In the genomic region with DNA sequence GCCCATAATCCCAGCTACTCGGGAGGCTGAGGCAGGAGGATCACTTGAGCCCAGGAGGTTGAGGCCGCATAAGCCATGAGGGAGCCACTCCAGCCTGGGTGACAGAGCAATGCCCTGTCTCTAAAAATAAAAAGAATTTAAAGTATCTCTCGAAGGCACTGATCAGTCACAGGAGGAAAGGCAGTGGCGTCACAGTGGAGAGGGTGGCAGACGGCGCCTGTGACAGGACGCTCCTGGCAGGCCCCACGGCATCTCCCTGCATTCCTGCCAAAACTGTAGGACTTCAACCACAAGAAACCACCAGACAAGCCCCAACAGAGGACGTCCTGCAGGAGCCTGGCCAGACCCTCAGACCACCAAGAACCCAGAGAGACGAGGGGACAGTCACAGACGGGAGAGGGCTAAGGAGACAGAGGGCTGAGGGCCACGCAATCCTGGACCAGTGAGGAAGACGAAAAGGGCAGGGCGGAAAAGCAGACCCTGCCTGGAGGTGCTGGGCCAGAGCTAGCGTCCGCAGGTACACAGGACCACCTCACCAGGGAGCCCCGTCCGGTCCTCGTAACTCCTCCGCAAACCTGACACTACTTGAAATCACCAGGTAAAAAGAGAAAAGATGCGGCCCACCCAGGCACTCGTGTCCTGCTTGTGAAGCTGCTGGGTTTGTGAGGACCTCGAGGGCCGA, we compare ENCODE assay signal across 20 cellular contexts. TPM values are rescaled to one million over a fixed set of nuclear protein-coding genes. Genes with fewer than 3 reads are reported as not detected.
DNase-seq lines count a peak whose midpoint lies in the region; ATAC-seq and TF ChIP-seq lines count a peak whose summit lies in the region.
"Had no signal": no experiment of that assay in that cellular context is flagged by ENCODE, and none has a peak within 500 bp of the region (broad histone marks: within the 10 kb centered on the region; RNA-seq: fewer than 3 reads in every experiment).

No MANE protein-coding gene starts in this region.

- H3K27me3 ChIP-seq in layer of hippocampus (ENCODE audit: control insufficient read depth, insufficient read depth, low read length), result no peaks in the 10 kb centered on the region
- H3K27me3 ChIP-seq: brain microvascular endothelial cell, esophagus squamous epithelium had no signal

- no peaks in the 10 kb centered on the region for H3K9me3 Mint-ChIP-seq in type B pancreatic cell
- H3K9me3 Mint-ChIP-seq: activated CD4-positive, alpha-beta memory T cell treated with anti-CD3 and anti-CD28 coated beads for 36 hours had no signal

- TF ChIP-seq CTCF in type B pancreatic cell (conservative IDR thresholded peaks at IDR 0.05), result no peak

- ATAC-seq in Right ventricle myocardium inferior (peak; percentile 24), GM18502 (IDR thresholded peaks at IDR 0.05; ENCODE audit: poor library complexity, unreplicated experiment) (no peak)

- DNase-seq in Right ventricle myocardium inferior (ENCODE audit: missing footprints), result no peak
- DNase-seq in cardiac septum (ENCODE audit: low spot score), result no peak
- DNase-seq in caudate nucleus (lab: John Stamatoyannopoulos, UW), result no peak
- no peak for DNase-seq in type B pancreatic cell (ENCODE audit: extremely low spot score, unreplicated experiment)
- DNase-seq in NCI-H446 (lab: John Stamatoyannopoulos, UW), result no peak
- DNase-seq in activated effector memory CD4-positive, alpha-beta T cell treated with Interleukin-2 at 50 U/mL for 16 hours, result no peak
- DNase-seq: activated CD4-positive, alpha-beta memory T cell treated with anti-CD3 and anti-CD28 coated beads for 36 hours; activated T-cell treated with anti-CD3 and anti-CD28 coated beads, Interleukin-2, amount 50 U/mL, for 48 hours; brain microvascular endothelial cell; C1 segment of cervical spinal cord; esophagus squamous epithelium; NCI-H1417; NCI-H526 treated with DMSO at 0.1 percent for 48 hours; OCI-M1; SIG-M5; T-helper 2 cell; WERI-Rb-1 had no signal

- H3K27me3 Mint-ChIP-seq in type B pancreatic cell, result no peaks in the 10 kb centered on the region
- H3K27me3 Mint-ChIP-seq: activated CD4-positive, alpha-beta memory T cell treated with anti-CD3 and anti-CD28 coated beads for 36 hours had no signal

- H3K36me3 Mint-ChIP-seq in type B pancreatic cell, result peaks cover 16% of the 10 kb centered on the region

- H3K4me3 Mint-ChIP-seq in type B pancreatic cell, result peak overlapping the region; percentile 14
- H3K4me3 Mint-ChIP-seq: activated CD4-positive, alpha-beta memory T cell treated with anti-CD3 and anti-CD28 coated beads for 36 hours had no signal

- H3K27ac Mint-ChIP-seq in type B pancreatic cell, result peak overlapping the region; percentile 45
- H3K27ac Mint-ChIP-seq: activated CD4-positive, alpha-beta memory T cell treated with anti-CD3 and anti-CD28 coated beads for 36 hours had no signal

- intact Hi-C loops in Right ventricle myocardium inferior (cut with DNase I), result loop anchor here (5.0 kb wide), 1 partner anchor 34 kb away; no protein-coding TSS in a partner anchor
- intact Hi-C loops in cardiac septum (cut with DNase I), result loop anchor here (5.0 to 10.0 kb wide), 2 partner anchors 34 to 266 kb away; partner anchors contain the start of genes PSMD13 and SIRT3

- H3K4me1 Mint-ChIP-seq in type B pancreatic cell (ENCODE audit: unreplicated experiment), result no peaks in the 10 kb centered on the region

- peak overlapping the region; percentile 14 for H3K27ac ChIP-seq in caudate nucleus (ENCODE audit: low read depth, low read length)
- peak overlapping the region; percentile 97 for H3K27ac ChIP-seq in layer of hippocampus (ENCODE audit: low read depth, low read length)
- H3K27ac ChIP-seq: brain microvascular endothelial cell, esophagus squamous epithelium, WERI-Rb-1 had no signal

RNA-seq across cellular contexts. Expression of gene RNH1, which starts 5.9 kb away (rescaled TPM):
- 190 TPM for total RNA-seq in Right ventricle myocardium inferior
- total RNA-seq in cardiac septum, result 158 TPM
- 84.5 and 128 TPM in 2 replicates for total RNA-seq in type B pancreatic cell (ENCODE audit: low replicate concordance)

RNA-seq across cellular contexts. Expression of gene HRAS, which starts 34.2 kb away (rescaled TPM):
- total RNA-seq in Right ventricle myocardium inferior (57.5 TPM), cardiac septum (75.9 TPM), type B pancreatic cell (ENCODE audit: low replicate concordance) (54.6 and 63.1 TPM in 2 replicates)

RNA-seq across cellular contexts. Expression of gene LRRC56, which starts 36.2 kb away (rescaled TPM):
- total RNA-seq in Right ventricle myocardium inferior (0.16 TPM), cardiac septum (0.38 TPM), type B pancreatic cell (ENCODE audit: low replicate concordance) (1.7 and 1.8 TPM in 2 replicates)

RNA-seq across cellular contexts. Expression of gene PTDSS2, which starts 51.1 kb away (rescaled TPM):
- total RNA-seq in Right ventricle myocardium inferior (27.8 TPM), cardiac septum (24.9 TPM), type B pancreatic cell (ENCODE audit: low replicate concordance) (33.6 and 46.9 TPM in 2 replicates)

RNA-seq across cellular contexts. Expression of gene ANO9, which starts 59.3 kb away (rescaled TPM):
- 0.41 TPM for total RNA-seq in Right ventricle myocardium inferior
- 0.38 TPM for total RNA-seq in cardiac septum
- 25.3 and 66.6 TPM in 2 replicates for total RNA-seq in type B pancreatic cell (ENCODE audit: low replicate concordance)
- total RNA-seq: osteocyte had no signal
